Comparison of ENCODE assay signal across 1 cellular context in the genomic region with DNA sequence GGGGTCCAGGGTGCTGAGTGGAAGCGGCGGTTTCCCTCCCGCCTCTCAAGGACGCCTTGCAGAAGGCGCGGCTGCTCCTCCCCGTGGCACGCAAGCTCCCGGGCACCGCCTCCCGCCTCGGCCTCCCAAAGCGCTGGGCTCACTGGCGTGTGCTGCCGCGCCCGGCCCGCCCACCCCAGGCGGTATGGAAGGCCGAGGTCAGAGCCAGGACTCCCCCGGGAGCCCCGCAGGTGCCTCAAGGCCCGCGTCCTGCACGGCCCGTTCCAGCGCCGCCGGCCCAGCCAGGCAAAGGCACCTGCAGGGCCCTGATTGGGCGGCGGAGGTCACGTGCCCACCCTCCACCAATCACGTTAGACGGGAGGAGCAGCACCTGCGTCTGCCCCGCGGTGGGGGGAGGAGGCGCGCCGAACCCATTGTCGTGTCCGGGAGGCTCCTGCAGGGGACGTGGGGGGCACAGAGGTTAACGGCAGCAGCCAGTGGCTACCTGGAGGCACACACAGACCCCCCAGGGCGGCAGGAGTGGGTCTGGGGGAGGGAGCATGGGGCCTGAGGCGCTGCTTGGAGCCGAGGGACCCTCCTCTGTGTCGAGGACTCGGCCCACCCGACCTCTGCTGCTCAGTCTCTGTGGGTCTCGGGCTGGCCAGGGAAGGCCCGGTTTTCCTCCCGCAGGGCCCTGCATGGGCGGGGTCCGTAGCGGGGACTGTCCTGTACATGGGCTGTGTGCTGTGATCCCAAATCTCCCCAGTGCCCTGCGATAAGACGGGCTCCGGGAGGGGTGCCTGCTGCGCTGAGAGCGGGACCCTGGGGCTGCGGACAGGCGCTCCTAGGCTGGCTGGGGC.
A peak's percentile ranks its signal among the peaks of the same experiment; 100 is the strongest.
TF ChIP-seq lines count a peak whose summit lies in the region.

No MANE protein-coding gene starts in this region.

TF ChIP-seq in K562, 482 proteins besides CTCF, POLR2A, EP300 and RAD21 (continued from another document and continues in another):
- TF ChIP-seq, protein P1, sequence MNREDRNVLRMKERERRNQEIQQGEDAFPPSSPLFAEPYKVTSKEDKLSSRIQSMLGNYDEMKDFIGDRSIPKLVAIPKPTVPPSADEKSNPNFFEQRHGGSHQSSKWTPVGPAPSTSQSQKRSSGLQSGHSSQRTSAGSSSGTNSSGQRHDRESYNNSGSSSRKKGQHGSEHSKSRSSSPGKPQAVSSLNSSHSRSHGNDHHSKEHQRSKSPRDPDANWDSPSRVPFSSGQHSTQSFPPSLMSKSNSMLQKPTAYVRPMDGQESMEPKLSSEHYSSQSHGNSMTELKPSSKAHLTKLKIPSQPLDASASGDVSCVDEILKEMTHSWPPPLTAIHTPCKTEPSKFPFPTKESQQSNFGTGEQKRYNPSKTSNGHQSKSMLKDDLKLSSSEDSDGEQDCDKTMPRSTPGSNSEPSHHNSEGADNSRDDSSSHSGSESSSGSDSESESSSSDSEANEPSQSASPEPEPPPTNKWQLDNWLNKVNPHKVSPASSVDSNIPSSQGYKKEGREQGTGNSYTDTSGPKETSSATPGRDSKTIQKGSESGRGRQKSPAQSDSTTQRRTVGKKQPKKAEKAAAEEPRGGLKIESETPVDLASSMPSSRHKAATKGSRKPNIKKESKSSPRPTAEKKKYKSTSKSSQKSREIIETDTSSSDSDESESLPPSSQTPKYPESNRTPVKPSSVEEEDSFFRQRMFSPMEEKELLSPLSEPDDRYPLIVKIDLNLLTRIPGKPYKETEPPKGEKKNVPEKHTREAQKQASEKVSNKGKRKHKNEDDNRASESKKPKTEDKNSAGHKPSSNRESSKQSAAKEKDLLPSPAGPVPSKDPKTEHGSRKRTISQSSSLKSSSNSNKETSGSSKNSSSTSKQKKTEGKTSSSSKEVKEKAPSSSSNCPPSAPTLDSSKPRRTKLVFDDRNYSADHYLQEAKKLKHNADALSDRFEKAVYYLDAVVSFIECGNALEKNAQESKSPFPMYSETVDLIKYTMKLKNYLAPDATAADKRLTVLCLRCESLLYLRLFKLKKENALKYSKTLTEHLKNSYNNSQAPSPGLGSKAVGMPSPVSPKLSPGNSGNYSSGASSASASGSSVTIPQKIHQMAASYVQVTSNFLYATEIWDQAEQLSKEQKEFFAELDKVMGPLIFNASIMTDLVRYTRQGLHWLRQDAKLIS (CRISPR knock-in tag; IDR thresholded peaks at IDR 0.05) = no peak
- TF ChIP-seq, protein P2, sequence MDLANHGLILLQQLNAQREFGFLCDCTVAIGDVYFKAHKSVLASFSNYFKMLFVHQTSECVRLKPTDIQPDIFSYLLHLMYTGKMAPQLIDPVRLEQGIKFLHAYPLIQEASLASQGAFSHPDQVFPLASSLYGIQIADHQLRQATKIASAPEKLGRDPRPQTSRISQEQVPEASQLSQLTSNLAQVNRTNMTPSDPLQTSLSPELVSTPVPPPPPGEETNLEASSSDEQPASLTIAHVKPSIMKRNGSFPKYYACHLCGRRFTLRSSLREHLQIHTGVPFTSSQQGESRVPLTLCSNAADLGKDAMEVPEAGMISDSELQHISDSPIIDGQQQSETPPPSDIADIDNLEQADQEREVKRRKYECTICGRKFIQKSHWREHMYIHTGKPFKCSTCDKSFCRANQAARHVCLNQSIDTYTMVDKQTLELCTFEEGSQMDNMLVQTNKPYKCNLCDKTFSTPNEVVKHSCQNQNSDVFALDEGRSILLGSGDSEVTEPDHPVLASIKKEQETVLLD (IDR thresholded peaks at IDR 0.05) = no peak
- TF ChIP-seq ZZZ3 (IDR thresholded peaks at IDR 0.05) (no peak), SPI1 (IDR thresholded peaks at IDR 0.05; ENCODE audit: borderline replicate concordance, low read depth, low read length) (no peak), CHD1 (IDR thresholded peaks at IDR 0.05; ENCODE audit: low read length) (no peak), ZNF75A (CRISPR knock-in tag; IDR thresholded peaks at IDR 0.05) (no peak), ZNF23 (CRISPR knock-in tag; IDR thresholded peaks at IDR 0.05) (no peak), HDAC8 (tag; IDR thresholded peaks at IDR 0.05) (no peak), HMG20B (CRISPR knock-in tag; IDR thresholded peaks at IDR 0.05) (no peak), KHSRP (IDR thresholded peaks at IDR 0.05) (no peak), L3MBTL2 (IDR thresholded peaks at IDR 0.05) (peak; percentile 79), TEAD1 (CRISPR knock-in tag; IDR thresholded peaks at IDR 0.05) (0 out of 4 replicates have a peak, but pooled peaks of 1 of the 2 experiments have one; percentile 28), POU5F1 (IDR thresholded peaks at IDR 0.05; ENCODE audit: borderline replicate concordance, low read depth, low read length, partially characterized antibody) (no peak), ZNF324 (CRISPR knock-in tag; IDR thresholded peaks at IDR 0.05) (no peak), HDGF (IDR thresholded peaks at IDR 0.05) (no peak), NBN (IDR thresholded peaks at IDR 0.05; ENCODE audit: low read depth) (no peak), FOXJ2 (tag; IDR thresholded peaks at IDR 0.05) (no peak), ELF4 (CRISPR knock-in tag; IDR thresholded peaks at IDR 0.05) (no peak; the same call in 1 of the 2 replicates), ZKSCAN1 (IDR thresholded peaks at IDR 0.05; ENCODE audit: low read depth, low read length) (0 out of 2 replicates have a peak, but pooled peaks have one; percentile 28), KDM1A (IDR thresholded peaks at IDR 0.05) (no peak), PTTG1 (tag; IDR thresholded peaks at IDR 0.05; ENCODE audit: low read depth) (no peak)
- TF ChIP-seq, protein P3, sequence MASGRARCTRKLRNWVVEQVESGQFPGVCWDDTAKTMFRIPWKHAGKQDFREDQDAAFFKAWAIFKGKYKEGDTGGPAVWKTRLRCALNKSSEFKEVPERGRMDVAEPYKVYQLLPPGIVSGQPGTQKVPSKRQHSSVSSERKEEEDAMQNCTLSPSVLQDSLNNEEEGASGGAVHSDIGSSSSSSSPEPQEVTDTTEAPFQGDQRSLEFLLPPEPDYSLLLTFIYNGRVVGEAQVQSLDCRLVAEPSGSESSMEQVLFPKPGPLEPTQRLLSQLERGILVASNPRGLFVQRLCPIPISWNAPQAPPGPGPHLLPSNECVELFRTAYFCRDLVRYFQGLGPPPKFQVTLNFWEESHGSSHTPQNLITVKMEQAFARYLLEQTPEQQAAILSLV (tag; IDR thresholded peaks at IDR 0.05) = no peak
- TF ChIP-seq, protein P4, sequence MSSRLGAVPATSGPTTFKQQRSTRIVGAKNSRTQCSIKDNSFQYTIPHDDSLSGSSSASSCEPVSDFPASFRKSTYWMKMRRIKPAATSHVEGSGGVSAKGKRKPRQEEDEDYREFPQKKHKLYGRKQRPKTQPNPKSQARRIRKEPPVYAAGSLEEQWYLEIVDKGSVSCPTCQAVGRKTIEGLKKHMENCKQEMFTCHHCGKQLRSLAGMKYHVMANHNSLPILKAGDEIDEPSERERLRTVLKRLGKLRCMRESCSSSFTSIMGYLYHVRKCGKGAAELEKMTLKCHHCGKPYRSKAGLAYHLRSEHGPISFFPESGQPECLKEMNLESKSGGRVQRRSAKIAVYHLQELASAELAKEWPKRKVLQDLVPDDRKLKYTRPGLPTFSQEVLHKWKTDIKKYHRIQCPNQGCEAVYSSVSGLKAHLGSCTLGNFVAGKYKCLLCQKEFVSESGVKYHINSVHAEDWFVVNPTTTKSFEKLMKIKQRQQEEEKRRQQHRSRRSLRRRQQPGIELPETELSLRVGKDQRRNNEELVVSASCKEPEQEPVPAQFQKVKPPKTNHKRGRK (tag; IDR thresholded peaks at IDR 0.05) = no peak
- TF ChIP-seq, protein P5, sequence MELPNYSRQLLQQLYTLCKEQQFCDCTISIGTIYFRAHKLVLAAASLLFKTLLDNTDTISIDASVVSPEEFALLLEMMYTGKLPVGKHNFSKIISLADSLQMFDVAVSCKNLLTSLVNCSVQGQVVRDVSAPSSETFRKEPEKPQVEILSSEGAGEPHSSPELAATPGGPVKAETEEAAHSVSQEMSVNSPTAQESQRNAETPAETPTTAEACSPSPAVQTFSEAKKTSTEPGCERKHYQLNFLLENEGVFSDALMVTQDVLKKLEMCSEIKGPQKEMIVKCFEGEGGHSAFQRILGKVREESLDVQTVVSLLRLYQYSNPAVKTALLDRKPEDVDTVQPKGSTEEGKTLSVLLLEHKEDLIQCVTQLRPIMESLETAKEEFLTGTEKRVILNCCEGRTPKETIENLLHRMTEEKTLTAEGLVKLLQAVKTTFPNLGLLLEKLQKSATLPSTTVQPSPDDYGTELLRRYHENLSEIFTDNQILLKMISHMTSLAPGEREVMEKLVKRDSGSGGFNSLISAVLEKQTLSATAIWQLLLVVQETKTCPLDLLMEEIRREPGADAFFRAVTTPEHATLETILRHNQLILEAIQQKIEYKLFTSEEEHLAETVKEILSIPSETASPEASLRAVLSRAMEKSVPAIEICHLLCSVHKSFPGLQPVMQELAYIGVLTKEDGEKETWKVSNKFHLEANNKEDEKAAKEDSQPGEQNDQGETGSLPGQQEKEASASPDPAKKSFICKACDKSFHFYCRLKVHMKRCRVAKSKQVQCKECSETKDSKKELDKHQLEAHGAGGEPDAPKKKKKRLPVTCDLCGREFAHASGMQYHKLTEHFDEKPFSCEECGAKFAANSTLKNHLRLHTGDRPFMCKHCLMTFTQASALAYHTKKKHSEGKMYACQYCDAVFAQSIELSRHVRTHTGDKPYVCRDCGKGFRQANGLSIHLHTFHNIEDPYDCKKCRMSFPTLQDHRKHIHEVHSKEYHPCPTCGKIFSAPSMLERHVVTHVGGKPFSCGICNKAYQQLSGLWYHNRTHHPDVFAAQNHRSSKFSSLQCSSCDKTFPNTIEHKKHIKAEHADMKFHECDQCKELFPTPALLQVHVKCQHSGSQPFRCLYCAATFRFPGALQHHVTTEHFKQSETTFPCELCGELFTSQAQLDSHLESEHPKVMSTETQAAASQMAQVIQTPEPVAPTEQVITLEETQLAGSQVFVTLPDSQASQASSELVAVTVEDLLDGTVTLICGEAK (IDR thresholded peaks at IDR 0.05) = peak; percentile 19; the same call in 1 of the 2 replicates
- TF ChIP-seq, protein P5 (CRISPR knock-in tag; IDR thresholded peaks at IDR 0.05) = no peak
- TF ChIP-seq, protein P6, sequence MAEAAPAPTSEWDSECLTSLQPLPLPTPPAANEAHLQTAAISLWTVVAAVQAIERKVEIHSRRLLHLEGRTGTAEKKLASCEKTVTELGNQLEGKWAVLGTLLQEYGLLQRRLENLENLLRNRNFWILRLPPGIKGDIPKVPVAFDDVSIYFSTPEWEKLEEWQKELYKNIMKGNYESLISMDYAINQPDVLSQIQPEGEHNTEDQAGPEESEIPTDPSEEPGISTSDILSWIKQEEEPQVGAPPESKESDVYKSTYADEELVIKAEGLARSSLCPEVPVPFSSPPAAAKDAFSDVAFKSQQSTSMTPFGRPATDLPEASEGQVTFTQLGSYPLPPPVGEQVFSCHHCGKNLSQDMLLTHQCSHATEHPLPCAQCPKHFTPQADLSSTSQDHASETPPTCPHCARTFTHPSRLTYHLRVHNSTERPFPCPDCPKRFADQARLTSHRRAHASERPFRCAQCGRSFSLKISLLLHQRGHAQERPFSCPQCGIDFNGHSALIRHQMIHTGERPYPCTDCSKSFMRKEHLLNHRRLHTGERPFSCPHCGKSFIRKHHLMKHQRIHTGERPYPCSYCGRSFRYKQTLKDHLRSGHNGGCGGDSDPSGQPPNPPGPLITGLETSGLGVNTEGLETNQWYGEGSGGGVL (CRISPR knock-in tag; IDR thresholded peaks at IDR 0.05) = no peak
- TF ChIP-seq, protein P7, sequence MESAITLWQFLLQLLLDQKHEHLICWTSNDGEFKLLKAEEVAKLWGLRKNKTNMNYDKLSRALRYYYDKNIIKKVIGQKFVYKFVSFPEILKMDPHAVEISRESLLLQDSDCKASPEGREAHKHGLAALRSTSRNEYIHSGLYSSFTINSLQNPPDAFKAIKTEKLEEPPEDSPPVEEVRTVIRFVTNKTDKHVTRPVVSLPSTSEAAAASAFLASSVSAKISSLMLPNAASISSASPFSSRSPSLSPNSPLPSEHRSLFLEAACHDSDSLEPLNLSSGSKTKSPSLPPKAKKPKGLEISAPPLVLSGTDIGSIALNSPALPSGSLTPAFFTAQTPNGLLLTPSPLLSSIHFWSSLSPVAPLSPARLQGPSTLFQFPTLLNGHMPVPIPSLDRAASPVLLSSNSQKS (CRISPR knock-in tag; IDR thresholded peaks at IDR 0.05) = no peak
- TF ChIP-seq, protein P8, sequence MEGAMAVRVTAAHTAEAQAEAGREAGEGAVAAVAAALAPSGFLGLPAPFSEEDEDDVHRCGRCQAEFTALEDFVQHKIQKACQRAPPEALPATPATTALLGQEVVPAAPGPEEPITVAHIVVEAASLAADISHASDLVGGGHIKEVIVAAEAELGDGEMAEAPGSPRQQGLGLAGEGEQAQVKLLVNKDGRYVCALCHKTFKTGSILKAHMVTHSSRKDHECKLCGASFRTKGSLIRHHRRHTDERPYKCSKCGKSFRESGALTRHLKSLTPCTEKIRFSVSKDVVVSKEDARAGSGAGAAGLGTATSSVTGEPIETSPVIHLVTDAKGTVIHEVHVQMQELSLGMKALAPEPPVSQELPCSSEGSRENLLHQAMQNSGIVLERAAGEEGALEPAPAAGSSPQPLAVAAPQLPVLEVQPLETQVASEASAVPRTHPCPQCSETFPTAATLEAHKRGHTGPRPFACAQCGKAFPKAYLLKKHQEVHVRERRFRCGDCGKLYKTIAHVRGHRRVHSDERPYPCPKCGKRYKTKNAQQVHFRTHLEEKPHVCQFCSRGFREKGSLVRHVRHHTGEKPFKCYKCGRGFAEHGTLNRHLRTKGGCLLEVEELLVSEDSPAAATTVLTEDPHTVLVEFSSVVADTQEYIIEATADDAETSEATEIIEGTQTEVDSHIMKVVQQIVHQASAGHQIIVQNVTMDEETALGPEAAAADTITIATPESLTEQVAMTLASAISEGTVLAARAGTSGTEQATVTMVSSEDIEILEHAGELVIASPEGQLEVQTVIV (CRISPR knock-in tag; IDR thresholded peaks at IDR 0.05; ENCODE audit: borderline replicate concordance) = no peak
